In genomic region chr3:14329116-14329830, GRCh38 we compare ENCODE assay signal across 10 cellular contexts.
DNase-seq lines count a peak whose midpoint lies in the region; ATAC-seq and TF ChIP-seq lines count a peak whose summit lies in the region.
"Had no signal": no experiment of that assay in that cellular context is flagged by ENCODE, and none has a peak within 500 bp of the region (broad histone marks: within the 10 kb centered on the region; RNA-seq: fewer than 3 reads in every experiment).

No MANE protein-coding gene starts in this region.

- H3K27me3 ChIP-seq in HL-60 (ENCODE audit: insufficient read depth, poor library complexity, severe bottlenecking) = no peaks in the 10 kb centered on the region

- TF ChIP-seq CTCF in HL-60 (IDR thresholded peaks at IDR 0.05; ENCODE audit: insufficient read depth, low read length) (no peak), epithelial cell of proximal tubule (conservative IDR thresholded peaks at IDR 0.05; ENCODE audit: low read depth, low read length) (no peak)

- DNase-seq in HL-60 (ENCODE audit: low read depth in 1 of 2, low spot score in 1 of 2) (peak; percentile 13 to 65), NCI-H69 (lab: John Stamatoyannopoulos, UW) (peak; percentile 94), epithelial cell of proximal tubule (ENCODE audit: low read depth) (peak; percentile 95), retina (peak; percentile 37), cortex of kidney (lab: John Stamatoyannopoulos, UW) (no peak)
- DNase-seq in activated naive CD4-positive, alpha-beta T cell treated with anti-CD3 and anti-CD28 coated beads, Interleukin-2, amount 50 U/mL, for 72 hours (ENCODE audit: low spot score in 2 of 2) = no peak
- DNase-seq: midbrain had no signal

- H3K9me3 Mint-ChIP-seq in activated naive CD4-positive, alpha-beta T cell treated with anti-CD3 and anti-CD28 coated beads, Interleukin-2, amount 50 U/mL, for 72 hours = peaks cover 0 to 5% of the 10 kb centered on the region in 2 donors

- ATAC-seq in HG03139 (IDR thresholded peaks at IDR 0.05; ENCODE audit: unreplicated experiment) = no peak
- no peak for ATAC-seq in GM18511 (IDR thresholded peaks at IDR 0.05; ENCODE audit: unreplicated experiment)
- ATAC-seq in activated naive CD4-positive, alpha-beta T cell treated with anti-CD3 and anti-CD28 coated beads, Interleukin-2, amount 50 U/mL, for 72 hours = no peak

- H3K27ac ChIP-seq in HL-60 (replicated peaks) = no peak overlapping the region

- no peak overlapping the region for H3K27ac Mint-ChIP-seq in activated naive CD4-positive, alpha-beta T cell treated with anti-CD3 and anti-CD28 coated beads, Interleukin-2, amount 50 U/mL, for 72 hours
- H3K27ac Mint-ChIP-seq: stimulated activated memory B cell treated with anti-CD40 and anti-IgM and Interleukin-4, amounts not matched to agents 10 μg/mL and 1 μg/mL and 100 μg/mL, for 72 hours had no signal

- no peaks in the 10 kb centered on the region for H3K36me3 Mint-ChIP-seq in activated naive CD4-positive, alpha-beta T cell treated with anti-CD3 and anti-CD28 coated beads, Interleukin-2, amount 50 U/mL, for 72 hours
- H3K36me3 Mint-ChIP-seq: stimulated activated memory B cell treated with anti-CD40 and anti-IgM and Interleukin-4, amounts not matched to agents 10 μg/mL and 1 μg/mL and 100 μg/mL, for 72 hours had no signal

- no peak overlapping the region for H3K4me3 ChIP-seq in HL-60 (replicated peaks; ENCODE audit: insufficient read depth, low read length)
- no peak overlapping the region for H3K4me3 ChIP-seq in epithelial cell of proximal tubule (ENCODE audit: low read depth, low read length)

Comparison
In these comparisons a context has a peak if more than half of its experiments do, and no peak if none do; other contexts are left out.
1. DNase-seq: peak in HL-60 (2 of 2), NCI-H69 (single experiment), epithelial cell of proximal tubule (single experiment) and retina (single experiment); none in cortex of kidney (single experiment) and activated naive CD4-positive, alpha-beta T cell treated with anti-CD3 and anti-CD28 coated beads, Interleukin-2, amount 50 U/mL, for 72 hours (0 of 2).